ENCODE assay signal across 38 cellular contexts in genomic region chr20:62950741-62951140, GRCh38. TPM values are rescaled to one million over a fixed set of nuclear protein-coding genes. Genes with fewer than 3 reads are reported as not detected.
"Had no signal": no experiment of that assay in that cellular context is flagged by ENCODE, and none has a peak within 500 bp of the region (broad histone marks: within the 10 kb centered on the region; RNA-seq: fewer than 3 reads in every experiment).

No MANE protein-coding gene starts in this region.

- ATAC-seq: activated T-cell treated with anti-CD3 and anti-CD28 coated beads, Interleukin-2, amount 50 U/mL, for 72 hours; body of pancreas; gastroesophageal sphincter; stimulated activated memory B cell treated with anti-CD40 and anti-IgM and Interleukin-4, amounts not matched to agents 10 μg/mL and 1 μg/mL and 100 μg/mL, for 72 hours; stimulated activated naive CD8-positive, alpha-beta T cell treated with anti-CD3 and anti-CD28 coated beads, Interleukin-15, amount 100 ng/mL, for 72 hours had no signal

- H3K4me3 Mint-ChIP-seq: activated naive CD4-positive, alpha-beta T cell treated with anti-CD3 and anti-CD28 coated beads for 36 hours; activated T-cell treated with anti-CD3 and anti-CD28 coated beads, Interleukin-2, amount 50 U/mL, for 72 hours; nephron progenitor cell; stimulated activated memory B cell treated with anti-CD40 and anti-IgM and Interleukin-4, amounts not matched to agents 10 μg/mL and 1 μg/mL and 100 μg/mL, for 72 hours; stimulated activated naive CD8-positive, alpha-beta T cell treated with anti-CD3 and anti-CD28 coated beads, Interleukin-15, amount 100 ng/mL, for 72 hours; type B pancreatic cell had no signal

- H3K27ac Mint-ChIP-seq: activated naive CD4-positive, alpha-beta T cell treated with anti-CD3 and anti-CD28 coated beads for 36 hours; activated naive CD8-positive, alpha-beta T cell treated with anti-CD3 and anti-CD28 coated beads for 36 hours; activated T-cell treated with anti-CD3 and anti-CD28 coated beads, Interleukin-2, amount 50 U/mL, for 72 hours; progenitor cell of endocrine pancreas; stimulated activated memory B cell treated with anti-CD40 and anti-IgM and Interleukin-4, amounts not matched to agents 10 μg/mL and 1 μg/mL and 100 μg/mL, for 72 hours; stimulated activated naive CD8-positive, alpha-beta T cell treated with anti-CD3 and anti-CD28 coated beads, Interleukin-15, amount 100 ng/mL, for 72 hours; type B pancreatic cell had no signal

- H3K9me3 Mint-ChIP-seq: activated naive CD4-positive, alpha-beta T cell treated with anti-CD3 and anti-CD28 coated beads for 36 hours; activated T-cell treated with anti-CD3 and anti-CD28 coated beads, Interleukin-2, amount 50 U/mL, for 72 hours; type B pancreatic cell had no signal

- H3K27me3 Mint-ChIP-seq: activated naive CD8-positive, alpha-beta T cell treated with anti-CD3 and anti-CD28 coated beads for 36 hours; progenitor cell of endocrine pancreas; stimulated activated memory B cell treated with anti-CD40 and anti-IgM and Interleukin-4, amounts not matched to agents 10 μg/mL and 1 μg/mL and 100 μg/mL, for 72 hours; stimulated activated naive CD8-positive, alpha-beta T cell treated with anti-CD3 and anti-CD28 coated beads, Interleukin-15, amount 100 ng/mL, for 72 hours; type B pancreatic cell had no signal

- FAIRE-seq: endothelial cell of umbilical vein, keratinocyte, small intestine had no signal

- H3K27me3 ChIP-seq: adrenal gland, body of pancreas, colonic mucosa, dorsolateral prefrontal cortex, gastroesophageal sphincter, neutrophil, ovary, sigmoid colon, uterus had no signal

- H3K9me3 ChIP-seq: adrenal gland, body of pancreas, colonic mucosa, gastroesophageal sphincter, neutrophil, ovary, sigmoid colon, uterus had no signal

- DNase-seq: activated CD4-positive, alpha-beta T cell treated with anti-CD3 and anti-CD28 coated beads for 4 hours; activated CD4-positive, alpha-beta T cell treated with anti-CD3 and anti-CD28 coated beads, Interleukin-2, amount 50 U/mL, for 4 hours; activated effector memory CD4-positive, alpha-beta T cell treated with anti-CD3 and anti-CD28 coated beads, Interleukin-2, amount 50 U/mL, for 16 hours; activated naive CD4-positive, alpha-beta T cell treated with anti-CD3 and anti-CD28 coated beads for 36 hours; activated naive CD8-positive, alpha-beta T cell treated with anti-CD3 and anti-CD28 coated beads for 36 hours; activated T-cell treated with anti-CD3 and anti-CD28 coated beads for 4 hours; activated T-cell treated with anti-CD3 and anti-CD28 coated beads, Interleukin-2, amount 50 U/mL, for 72 hours; adrenal gland; aorta; body of pancreas; cerebellar nuclear complex; colonic mucosa; dorsolateral prefrontal cortex; effector memory CD4-positive, alpha-beta T cell; hippocampal formation; mesendoderm; nephron progenitor cell; sigmoid colon; small intestine; stimulated activated CD4-positive, alpha-beta T cell treated with anti-CD3 and anti-CD28 coated beads, Interleukin-4, amount 100 ng/mL, for 24 hours; stimulated activated naive CD8-positive, alpha-beta T cell treated with anti-CD3 and anti-CD28 coated beads, Interleukin-15, amount 100 ng/mL, for 72 hours; substantia nigra; uterus had no signal

- H3K4me3 ChIP-seq: adrenal gland, body of pancreas, colonic mucosa, dorsolateral prefrontal cortex, gastroesophageal sphincter, lung, ovary, sigmoid colon, uterus had no signal

- H3K27ac ChIP-seq: adrenal gland, body of pancreas, colonic mucosa, ovary, uterus had no signal

- H3K36me3 ChIP-seq: ovary, uterus had no signal

RNA-seq across cellular contexts. Expression of gene SLC17A9, which starts 1.8 kb away (rescaled TPM):
- polyA plus RNA-seq: keratinocyte had no signal

RNA-seq across cellular contexts. Expression of gene BHLHE23, which starts 56.0 kb away (rescaled TPM):
- total RNA-seq: activated naive CD4-positive, alpha-beta T cell treated with anti-CD3 and anti-CD28 coated beads for 36 hours; activated naive CD8-positive, alpha-beta T cell treated with anti-CD3 and anti-CD28 coated beads for 36 hours; activated T-cell treated with anti-CD3 and anti-CD28 coated beads, Interleukin-2, amount 50 U/mL, for 72 hours; adrenal gland; aorta; body of pancreas; colonic mucosa; dorsolateral prefrontal cortex; endothelial cell of umbilical vein; fibroblast of lung; fibroblast of villous mesenchyme; gastroesophageal sphincter; lung; mononuclear cell; ovary; progenitor cell of endocrine pancreas; renal cortical epithelial cell; sigmoid colon; T-helper 1 cell treated with Interleukin-12 subunit alpha and Interleukin-12 subunit beta and Interleukin-4 antibody, amounts not matched to agents 30 ng/mL and 1 ng/mL, for 36 hours; uterus had no signal
- polyA plus RNA-seq: adrenal gland, aorta, endothelial cell of umbilical vein, esophagus, fibroblast of lung, keratinocyte, lung, ovary, sigmoid colon, small intestine had no signal
